Comparison of ENCODE assay signal across 8 cellular contexts in the genomic region with DNA sequence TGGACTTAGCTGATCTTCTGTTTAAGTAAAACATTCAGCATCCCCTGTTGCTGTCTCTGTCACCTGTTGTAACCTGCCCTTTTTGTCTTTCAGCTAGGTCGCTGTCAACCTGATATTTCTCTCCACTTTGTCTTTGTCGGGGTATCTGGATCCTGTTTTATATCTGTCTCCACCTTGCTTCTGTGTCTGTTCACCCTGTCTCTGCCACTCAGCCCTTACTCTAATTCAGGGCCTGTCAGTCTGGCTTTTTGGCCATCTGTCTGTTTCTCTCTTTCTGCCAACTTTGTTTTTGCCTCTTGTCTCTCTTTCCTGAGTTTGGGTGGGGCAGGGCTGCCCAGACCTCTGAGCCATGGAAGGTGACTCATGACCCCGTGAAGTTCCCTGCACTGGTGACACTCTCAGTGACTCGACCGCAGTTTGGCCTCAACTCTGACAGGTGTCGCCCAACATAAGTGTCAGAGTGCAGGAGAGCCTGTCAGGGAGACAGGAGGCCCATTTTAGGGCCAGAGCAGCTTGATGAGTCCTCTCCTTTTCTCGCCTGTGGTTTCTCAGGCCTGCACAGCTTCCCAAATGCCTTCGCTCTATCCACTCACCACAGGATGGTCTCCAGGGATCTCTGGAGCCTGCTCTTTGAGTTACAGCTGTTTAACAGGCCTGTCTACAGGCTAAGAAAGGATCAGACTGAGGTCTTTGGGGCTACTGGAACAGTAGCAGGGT. TPM values are rescaled to one million over a fixed set of nuclear protein-coding genes. Genes with fewer than 3 reads are reported as not detected.
DNase-seq lines count a peak whose midpoint lies in the region; ATAC-seq lines count a peak whose summit lies in the region.

No MANE protein-coding gene starts in this region.

- H3K27ac Mint-ChIP-seq in effector memory CD8-positive, alpha-beta T cell = peak overlapping the region; percentile 93 to 98

- peak overlapping the region; percentile 88 to 91 for H3K4me3 ChIP-seq in muscle layer of duodenum (ENCODE audit: low read depth in 1 of 2, low read length in 2 of 2)

- peaks cover 0 to 25% of the 10 kb centered on the region in 2 donors for H3K36me3 ChIP-seq in muscle layer of duodenum (ENCODE audit: control insufficient read depth in 1 of 2, insufficient read depth in 2 of 2, low read length in 2 of 2)

- no peaks in the 10 kb centered on the region for H3K9me3 ChIP-seq in muscle layer of duodenum (ENCODE audit: control insufficient read depth in 1 of 2, low read length in 2 of 2)

- peak overlapping the region; percentile 86 to 96 for H3K4me3 Mint-ChIP-seq in effector memory CD8-positive, alpha-beta T cell

- H3K27me3 Mint-ChIP-seq in effector memory CD8-positive, alpha-beta T cell = no peaks in the 10 kb centered on the region

- H3K4me1 ChIP-seq in muscle layer of duodenum (ENCODE audit: control insufficient read depth in 1 of 2, insufficient read depth in 2 of 2, low read length in 2 of 2) = peaks cover 10 to 20% of the 10 kb centered on the region in 2 donors

- H3K9me3 Mint-ChIP-seq in effector memory CD8-positive, alpha-beta T cell = peaks cover 0 to 1% of the 10 kb centered on the region in 2 donors

- H3K36me3 Mint-ChIP-seq in effector memory CD8-positive, alpha-beta T cell (ENCODE audit: insufficient read depth) = peaks cover 45% of the 10 kb centered on the region

- DNase-seq in GDM1 (lab: John Stamatoyannopoulos, UW) (peak; percentile 32), M059J (ENCODE audit: low read depth) (peak; percentile 80), NCI-H226 (no peak)
- peak; percentile 72 to 76 for DNase-seq in activated CD4-positive, alpha-beta T cell treated with anti-CD3 and anti-CD28 coated beads, Interleukin-2, amount 50 U/mL, for 4 hours
- peak; percentile 76 to 82 (median 80) for DNase-seq in effector memory CD8-positive, alpha-beta T cell
- peak in 4 of 6 experiments; percentile 4 to 29 (median 8) for DNase-seq in stimulated activated naive CD4-positive, alpha-beta T cell (lab: John Stamatoyannopoulos, UW)

- no peaks in the 10 kb centered on the region for H3K27me3 ChIP-seq in muscle layer of duodenum (ENCODE audit: low read depth, low read length)

- peak overlapping the region; percentile 92 for H3K27ac ChIP-seq in muscle layer of duodenum (ENCODE audit: low read length)

- peak; percentile 76 for ATAC-seq in GM21825 (IDR thresholded peaks at IDR 0.05; ENCODE audit: unreplicated experiment)
- ATAC-seq in effector memory CD8-positive, alpha-beta T cell (replicated peaks) = peak; percentile 90

- peaks cover 22 to 34% of the 10 kb centered on the region in 2 donors for H3K4me1 Mint-ChIP-seq in effector memory CD8-positive, alpha-beta T cell (ENCODE audit: low read depth in 2 of 2)

RNA-seq across cellular contexts. Expression of a gene that starts 0.9 kb away (rescaled TPM):
- total RNA-seq in M059J (2014; rRNA removed; shearing (Covaris generic)) = 6.4 and 9.3 TPM in 2 replicates

RNA-seq across cellular contexts. Expression of a gene that starts 54.7 kb away (rescaled TPM):
- 1.9 and 4.3 TPM in 2 replicates for total RNA-seq in M059J (2014; rRNA removed; shearing (Covaris generic))
